ENCODE assay signal across 23 cellular contexts in genomic region chr3:157333551-157333991, GRCh38.
DNase-seq lines count a peak whose midpoint lies in the region; ATAC-seq and TF ChIP-seq lines count a peak whose summit lies in the region.
"Had no signal": no experiment of that assay in that cellular context is flagged by ENCODE, and none has a peak within 500 bp of the region (broad histone marks: within the 10 kb centered on the region; RNA-seq: fewer than 3 reads in every experiment).

No MANE protein-coding gene starts in this region.

- H3K4me3 ChIP-seq in choroid plexus epithelial cell (ENCODE audit: low read depth, low read length) = no peak overlapping the region
- H3K4me3 ChIP-seq in osteoblast (ENCODE audit: insufficient read depth, low read length) = no peak overlapping the region
- H3K4me3 ChIP-seq in aorta (ENCODE audit: low read length in 2 of 2) = no peak overlapping the region
- H3K4me3 ChIP-seq: BLaER1, breast epithelium, heart right ventricle, skin epidermis had no signal

- H3K27me3 ChIP-seq in osteoblast (ENCODE audit: insufficient read depth, low read length) (no peaks in the 10 kb centered on the region), aorta (ENCODE audit: control insufficient read depth in 1 of 2, insufficient read depth in 2 of 2, low read length in 1 of 2) (no peaks in the 10 kb centered on the region)
- H3K27me3 ChIP-seq: BLaER1, breast epithelium, heart right ventricle had no signal

- H2AFZ ChIP-seq in osteoblast (ENCODE audit: low read length) = no peak overlapping the region

- no peaks in the 10 kb centered on the region for H3K36me3 ChIP-seq in osteoblast (ENCODE audit: insufficient read depth, low read length)
- no peaks in the 10 kb centered on the region for H3K36me3 ChIP-seq in aorta (ENCODE audit: control insufficient read depth in 1 of 2, insufficient read depth in 2 of 2, low read length in 1 of 2)
- H3K36me3 ChIP-seq: BLaER1, breast epithelium, heart right ventricle, WERI-Rb-1 had no signal

- DNase-seq in Daoy (ENCODE audit: low read depth) = peak; percentile 63
- peak; percentile 58 for DNase-seq in M059J (ENCODE audit: low read depth)
- peak; percentile 58 for DNase-seq in choroid plexus epithelial cell (ENCODE audit: low read depth)
- peak; percentile 79 for DNase-seq in osteoblast (ENCODE audit: insufficient read length, low spot score, missing footprints)
- no peak for DNase-seq in aorta
- DNase-seq: activated CD4-positive, alpha-beta memory T cell treated with anti-CD3 and anti-CD28 coated beads for 36 hours; activated naive CD4-positive, alpha-beta T cell treated with anti-CD3 and anti-CD28 coated beads, Interleukin-2, amount 10 ng/mL, durations not matched to agents 7 days and 5 days; dermis blood vessel endothelial cell; heart right ventricle; MM.1S; naive thymus-derived CD4-positive, alpha-beta T cell; NCI-H1694; NCI-H2227 treated with DMSO at 0.1 percent for 48 hours; NK-92 treated with Interleukin-12 subunit alpha and Interleukin-12 subunit beta, amount 100 ng/mL, for 24 hours; stimulated activated CD4-positive, alpha-beta T cell treated with anti-CD3 and anti-CD28 coated beads, Interleukin-4, amount 100 ng/mL, for 24 hours; WERI-Rb-1 had no signal

- peaks cover 50% of the 10 kb centered on the region for H3K4me1 ChIP-seq in osteoblast (ENCODE audit: insufficient read depth, low read length)
- H3K4me1 ChIP-seq in aorta (ENCODE audit: control insufficient read depth in 1 of 2, insufficient read depth in 2 of 2, low read length in 2 of 2) = no peaks in the 10 kb centered on the region
- H3K4me1 ChIP-seq: breast epithelium had no signal

- H3K27ac ChIP-seq in osteoblast (ENCODE audit: low read depth, low read length) (no peak overlapping the region), aorta (ENCODE audit: low read depth in 1 of 2, low read length in 2 of 2) (no peak overlapping the region)
- H3K27ac ChIP-seq: BLaER1, breast epithelium, heart right ventricle, RWPE1, skin epidermis, WERI-Rb-1 had no signal

- H4K20me1 ChIP-seq in osteoblast (ENCODE audit: insufficient read depth, low read length) = no peaks in the 10 kb centered on the region
- H4K20me1 ChIP-seq: BLaER1 had no signal

- H3K9me3 ChIP-seq in osteoblast (ENCODE audit: low read depth, low read length) (no peaks in the 10 kb centered on the region), aorta (ENCODE audit: control insufficient read depth, low read length) (no peaks in the 10 kb centered on the region)
- H3K9me3 ChIP-seq: BLaER1, breast epithelium, heart right ventricle had no signal

- WGBS in aorta, 2 donors = 70 to 72% methylated on average over 2 of the region's 2 CpGs

- intact Hi-C loops in aorta (cut with DNase I) = no loop called here

- ATAC-seq in GM18498 (IDR thresholded peaks at IDR 0.05; ENCODE audit: unreplicated experiment) (no peak), HG02759 (IDR thresholded peaks at IDR 0.05; ENCODE audit: unreplicated experiment) (no peak), HG02678 (IDR thresholded peaks at IDR 0.05; ENCODE audit: unreplicated experiment) (no peak), aorta (ENCODE audit: low FRiP score) (no peak)
- ATAC-seq: heart right ventricle; naive thymus-derived CD4-positive, alpha-beta T cell had no signal

- H3K79me2 ChIP-seq in osteoblast (ENCODE audit: insufficient read depth, low read length) = no peaks in the 10 kb centered on the region

- TF ChIP-seq CTCF in choroid plexus epithelial cell (conservative IDR thresholded peaks at IDR 0.05; ENCODE audit: low read depth, low read length) (no peak), osteoblast (IDR thresholded peaks at IDR 0.05; ENCODE audit: extremely low read depth, low read depth, low read length) (no peak)

- H3K4me2 ChIP-seq in osteoblast (ENCODE audit: insufficient read depth, low read length) = peak overlapping the region; percentile 28
- H3K4me2 ChIP-seq: BLaER1 had no signal

Comparison
In these comparisons a context has a peak if more than half of its experiments do, and no peak if none do; other contexts are left out.
1. DNase-seq: peak in Daoy (single experiment), M059J (single experiment), choroid plexus epithelial cell (single experiment) and osteoblast (single experiment); none in aorta (0 of 2).